In genomic region chr1:24525606-24526005, GRCh38 we compare ENCODE assay signal across 16 cellular contexts. TPM values are rescaled to one million over a fixed set of nuclear protein-coding genes. Genes with fewer than 3 reads are reported as not detected.
DNase-seq lines count a peak whose midpoint lies in the region; ATAC-seq and TF ChIP-seq lines count a peak whose summit lies in the region.
"Had no signal": no experiment of that assay in that cellular context is flagged by ENCODE, and none has a peak within 500 bp of the region (broad histone marks: within the 10 kb centered on the region; RNA-seq: fewer than 3 reads in every experiment).

No MANE protein-coding gene starts in this region.

- ATAC-seq in activated naive CD8-positive, alpha-beta T cell treated with anti-CD3 and anti-CD28 coated beads, Interleukin-2, amount 50 U/mL, for 24 hours = no peak
- no peak for ATAC-seq in activated naive CD8-positive, alpha-beta T cell treated with anti-CD3 and anti-CD28 coated beads, Interleukin-2, amount 10 ng/mL, durations not matched to agents 7 days and 5 days (ENCODE audit: low read depth)
- ATAC-seq in HG03457 (IDR thresholded peaks at IDR 0.05; ENCODE audit: unreplicated experiment) = no peak
- ATAC-seq: Panc1 had no signal

- no peaks in the 10 kb centered on the region for H3K27me3 Mint-ChIP-seq in activated naive CD8-positive, alpha-beta T cell
- H3K27me3 Mint-ChIP-seq in activated naive CD8-positive, alpha-beta T cell treated with anti-CD3 and anti-CD28 coated beads, Interleukin-2, amount 50 U/mL, for 24 hours = no peaks in the 10 kb centered on the region
- no peaks in the 10 kb centered on the region for H3K27me3 Mint-ChIP-seq in activated naive CD8-positive, alpha-beta T cell treated with anti-CD3 and anti-CD28 coated beads, Interleukin-2, amount 10 ng/mL, durations not matched to agents 7 days and 5 days

- H3K4me1 ChIP-seq in HAP-1 = no peaks in the 10 kb centered on the region

- no peaks in the 10 kb centered on the region for H3K9me3 ChIP-seq in HAP-1

- H3K9me3 Mint-ChIP-seq in activated naive CD8-positive, alpha-beta T cell (ENCODE audit: low read depth) = no peaks in the 10 kb centered on the region
- H3K9me3 Mint-ChIP-seq in activated naive CD8-positive, alpha-beta T cell treated with anti-CD3 and anti-CD28 coated beads, Interleukin-2, amount 50 U/mL, for 24 hours = no peaks in the 10 kb centered on the region
- no peaks in the 10 kb centered on the region for H3K9me3 Mint-ChIP-seq in activated naive CD8-positive, alpha-beta T cell treated with anti-CD3 and anti-CD28 coated beads, Interleukin-2, amount 10 ng/mL, durations not matched to agents 7 days and 5 days

- H3K36me3 Mint-ChIP-seq in activated naive CD8-positive, alpha-beta T cell = peaks cover 6% of the 10 kb centered on the region
- H3K36me3 Mint-ChIP-seq in activated naive CD8-positive, alpha-beta T cell treated with anti-CD3 and anti-CD28 coated beads, Interleukin-2, amount 50 U/mL, for 24 hours (ENCODE audit: low read depth) = peaks cover 10% of the 10 kb centered on the region
- peaks cover 20% of the 10 kb centered on the region for H3K36me3 Mint-ChIP-seq in activated naive CD8-positive, alpha-beta T cell treated with anti-CD3 and anti-CD28 coated beads, Interleukin-2, amount 10 ng/mL, durations not matched to agents 7 days and 5 days

- no peak for TF ChIP-seq CTCF in GM13977 (IDR thresholded peaks at IDR 0.05; ENCODE audit: extremely low read depth, insufficient read depth, missing control alignments)

- no peak overlapping the region for H3K4me3 Mint-ChIP-seq in activated naive CD8-positive, alpha-beta T cell
- no peak overlapping the region for H3K4me3 Mint-ChIP-seq in activated naive CD8-positive, alpha-beta T cell treated with anti-CD3 and anti-CD28 coated beads, Interleukin-2, amount 50 U/mL, for 24 hours
- H3K4me3 Mint-ChIP-seq in activated naive CD8-positive, alpha-beta T cell treated with anti-CD3 and anti-CD28 coated beads, Interleukin-2, amount 10 ng/mL, durations not matched to agents 7 days and 5 days = no peak overlapping the region

- H3K27me3 ChIP-seq in HAP-1 (ENCODE audit: low read depth) = no peaks in the 10 kb centered on the region

- peak overlapping the region; percentile 88 for H3K27ac Mint-ChIP-seq in activated naive CD8-positive, alpha-beta T cell
- no peak overlapping the region for H3K27ac Mint-ChIP-seq in activated naive CD8-positive, alpha-beta T cell treated with anti-CD3 and anti-CD28 coated beads, Interleukin-2, amount 50 U/mL, for 24 hours
- peak overlapping the region; percentile 9 for H3K27ac Mint-ChIP-seq in activated naive CD8-positive, alpha-beta T cell treated with anti-CD3 and anti-CD28 coated beads, Interleukin-2, amount 10 ng/mL, durations not matched to agents 7 days and 5 days

- POLR2A ChIA-PET in activated naive CD8-positive, alpha-beta T cell treated with anti-CD3 and anti-CD28 coated beads, Interleukin-2, amount 10 ng/mL, durations not matched to agents 7 days and 5 days (lab: Charles Lee) = interaction anchor here (0.9 to 2.9 kb wide), 7 partner anchors 11 to 112 kb away, joined by 3 to 18 read pairs (median 3); partner anchors contain the start of genes NIPAL3 and RCAN3

- in situ Hi-C loops in HAP-1 (cut with MboI; ENCODE audit: low sequenced_read_pairs) (no loop called here), GM13977 (cut with MboI; ENCODE audit: low pct_unique_long_range_greater_than_20kb, low sequenced_read_pairs, unreplicated experiment) (no loop called here)

- H3K4me3 ChIP-seq in HAP-1 = no peak overlapping the region

- no peak for DNase-seq in activated naive CD8-positive, alpha-beta T cell treated with anti-CD3 and anti-CD28 coated beads, Interleukin-2, amount 50 U/mL, for 24 hours
- peak; percentile 28 for DNase-seq in NCI-H82 treated with DMSO at 0.1 percent for 48 hours (lab: John Stamatoyannopoulos, UW; ENCODE audit: unreplicated experiment)
- DNase-seq in activated naive CD8-positive, alpha-beta T cell treated with anti-CD3 and anti-CD28 coated beads, Interleukin-2, amount 10 ng/mL, durations not matched to agents 7 days and 5 days = no peak
- no peak for DNase-seq in HAP-1 (ENCODE audit: low spot score in 2 of 2)
- DNase-seq in GM13977 (ENCODE audit: low spot score) = no peak
- DNase-seq: DMS79 treated with DMSO at 0.1 percent for 48 hours, GOT3, KG1, NCI-H1436, NCI-H2029, NCI-H2171, NCI-H446 had no signal

- peaks cover 67% of the 10 kb centered on the region for H3K4me1 Mint-ChIP-seq in activated naive CD8-positive, alpha-beta T cell (ENCODE audit: low read depth)
- H3K4me1 Mint-ChIP-seq in activated naive CD8-positive, alpha-beta T cell treated with anti-CD3 and anti-CD28 coated beads, Interleukin-2, amount 50 U/mL, for 24 hours = peaks cover 40% of the 10 kb centered on the region
- peaks cover 15% of the 10 kb centered on the region for H3K4me1 Mint-ChIP-seq in activated naive CD8-positive, alpha-beta T cell treated with anti-CD3 and anti-CD28 coated beads, Interleukin-2, amount 10 ng/mL, durations not matched to agents 7 days and 5 days

- no peaks in the 10 kb centered on the region for H3K36me3 ChIP-seq in HAP-1 (replicated peaks)

RNA-seq across cellular contexts. Expression of gene RCAN3, which starts 23.0 kb away (rescaled TPM):
- 10 to 100 TPM; 77.4 to 84.8 TPM for total RNA-seq in activated naive CD8-positive, alpha-beta T cell treated with anti-CD3 and anti-CD28 coated beads, Interleukin-2, amount 10 ng/mL, durations not matched to agents 7 days and 5 days

RNA-seq across cellular contexts. Expression of gene NCMAP, which starts 30.3 kb away (rescaled TPM):
- total RNA-seq in activated naive CD8-positive, alpha-beta T cell treated with anti-CD3 and anti-CD28 coated beads, Interleukin-2, amount 10 ng/mL, durations not matched to agents 7 days and 5 days = under 1 TPM; 0.19 to 0.23 TPM
- total RNA-seq: SK-MEL-5 had no signal
